ENCODE assay signal across 29 cellular contexts in genomic region chr1:218090459-218090858, GRCh38.
"Had no signal": no experiment of that assay in that cellular context is flagged by ENCODE, and none has a peak within 500 bp of the region (broad histone marks: within the 10 kb centered on the region; RNA-seq: fewer than 3 reads in every experiment).

No MANE protein-coding gene starts in this region.

- H3K27ac Mint-ChIP-seq: dendritic cell treated with granulocyte-macrophage colony-stimulating factor and Interleukin-4, amounts not matched to agents 40 ng/mL and 50 ng/mL, for 4 days; endodermal cell; mesothelial cell of epicardium; naive B cell; natural killer cell treated with Interleukin-12 subunit alpha and Interleukin-12 subunit beta and Interleukin-15 and Interleukin-18, amount 100 ng/mL, for 72 hours; progenitor cell of endocrine pancreas; stimulated activated naive B cell treated with anti-CD40 and anti-IgM and Interleukin-4, amounts not matched to agents 10 μg/mL and 1 μg/mL and 100 μg/mL, for 72 hours; stimulated activated naive CD8-positive, alpha-beta T cell treated with anti-CD3 and anti-CD28 coated beads, Interleukin-15, Interleukin-2, amounts not matched to agents 100 ng/mL and 50 ng/mL, for 24 hours had no signal

- DNase-seq: effector CD8-positive, alpha-beta T cell; endodermal cell; foreskin fibroblast; gastrocnemius medialis; heart right ventricle; hippocampal formation; left cardiac atrium; left lung; mesenchymal stem cell; mucosa of descending colon; naive B cell; right lobe of liver; small intestine; stimulated activated CD4-positive, alpha-beta T cell treated with anti-CD3 and anti-CD28 coated beads, Interleukin-15, amount 100 ng/mL, for 24 hours; stimulated activated CD4-positive, alpha-beta T cell treated with anti-CD3 and anti-CD28 coated beads, Interleukin-2, amount 100 ng/mL, for 48 hours; stimulated activated naive B cell treated with anti-CD40 and anti-IgM and Interleukin-4, amounts not matched to agents 10 μg/mL and 1 μg/mL and 100 μg/mL, for 72 hours; upper lobe of left lung had no signal

- H3K27ac ChIP-seq: epithelial cell of prostate, gastrocnemius medialis, heart right ventricle, left lung, neutrophil, parathyroid adenoma, right lobe of liver, thoracic aorta, tibial nerve, upper lobe of left lung had no signal

- ATAC-seq: esophagus mucosa; gastrocnemius medialis; heart right ventricle; left cardiac atrium; left lung; mucosa of descending colon; natural killer cell treated with Interleukin-12 subunit alpha and Interleukin-12 subunit beta and Interleukin-15 and Interleukin-18, amount 100 ng/mL, for 72 hours; right lobe of liver; stimulated activated naive B cell treated with anti-CD40 and anti-IgM and Interleukin-4, amounts not matched to agents 10 μg/mL and 1 μg/mL and 100 μg/mL, for 72 hours had no signal

- H3K36me3 Mint-ChIP-seq: mesothelial cell of epicardium; naive B cell; natural killer cell treated with Interleukin-12 subunit alpha and Interleukin-12 subunit beta and Interleukin-15 and Interleukin-18, amount 100 ng/mL, for 72 hours; stimulated activated naive B cell treated with anti-CD40 and anti-IgM and Interleukin-4, amounts not matched to agents 10 μg/mL and 1 μg/mL and 100 μg/mL, for 72 hours had no signal

- H3K79me2 ChIP-seq: parathyroid adenoma had no signal

- H2AFZ ChIP-seq: parathyroid adenoma had no signal

- H3K9me3 ChIP-seq: gastrocnemius medialis, heart right ventricle, left lung, mucosa of descending colon, neutrophil, right lobe of liver, thoracic aorta, tibial nerve, upper lobe of left lung had no signal

- H3K9me3 Mint-ChIP-seq: dendritic cell treated with granulocyte-macrophage colony-stimulating factor and Interleukin-4, amounts not matched to agents 40 ng/mL and 50 ng/mL, for 4 days; endodermal cell; mesothelial cell of epicardium; neural crest cell had no signal

- H3K4me3 Mint-ChIP-seq: dendritic cell treated with granulocyte-macrophage colony-stimulating factor and Interleukin-4, amounts not matched to agents 40 ng/mL and 50 ng/mL, for 4 days; endodermal cell; mesothelial cell of epicardium; naive B cell; natural killer cell treated with Interleukin-12 subunit alpha and Interleukin-12 subunit beta and Interleukin-15 and Interleukin-18, amount 100 ng/mL, for 72 hours; neural crest cell; stimulated activated naive B cell treated with anti-CD40 and anti-IgM and Interleukin-4, amounts not matched to agents 10 μg/mL and 1 μg/mL and 100 μg/mL, for 72 hours; stimulated activated naive CD8-positive, alpha-beta T cell treated with anti-CD3 and anti-CD28 coated beads, Interleukin-15, Interleukin-2, amounts not matched to agents 100 ng/mL and 50 ng/mL, for 24 hours had no signal

- H3K4me1 ChIP-seq: gastrocnemius medialis, heart right ventricle, left lung, parathyroid adenoma, right lobe of liver, tibial nerve, upper lobe of left lung had no signal

- H3K36me3 ChIP-seq: gastrocnemius medialis, heart right ventricle, left lung, neutrophil, right lobe of liver, thoracic aorta, tibial nerve, upper lobe of left lung had no signal

- H3K27me3 Mint-ChIP-seq: dendritic cell treated with granulocyte-macrophage colony-stimulating factor and Interleukin-4, amounts not matched to agents 40 ng/mL and 50 ng/mL, for 4 days; naive B cell; natural killer cell treated with Interleukin-12 subunit alpha and Interleukin-12 subunit beta and Interleukin-15 and Interleukin-18, amount 100 ng/mL, for 72 hours; progenitor cell of endocrine pancreas; stimulated activated naive B cell treated with anti-CD40 and anti-IgM and Interleukin-4, amounts not matched to agents 10 μg/mL and 1 μg/mL and 100 μg/mL, for 72 hours; stimulated activated naive CD8-positive, alpha-beta T cell treated with anti-CD3 and anti-CD28 coated beads, Interleukin-15, Interleukin-2, amounts not matched to agents 100 ng/mL and 50 ng/mL, for 24 hours had no signal

- H3K4me3 ChIP-seq: gastrocnemius medialis, heart right ventricle, left lung, mucosa of descending colon, right lobe of liver, thoracic aorta, tibial nerve, upper lobe of left lung had no signal

- H3K9ac ChIP-seq: parathyroid adenoma had no signal

- H3K27me3 ChIP-seq: gastrocnemius medialis, left lung, neutrophil, right lobe of liver, tibial nerve, upper lobe of left lung had no signal

- H3K4me1 Mint-ChIP-seq: endodermal cell; mesothelial cell of epicardium; naive B cell; neural crest cell; stimulated activated naive B cell treated with anti-CD40 and anti-IgM and Interleukin-4, amounts not matched to agents 10 μg/mL and 1 μg/mL and 100 μg/mL, for 72 hours had no signal
